Comparison of ENCODE assay signal across 20 cellular contexts in the genomic region with DNA sequence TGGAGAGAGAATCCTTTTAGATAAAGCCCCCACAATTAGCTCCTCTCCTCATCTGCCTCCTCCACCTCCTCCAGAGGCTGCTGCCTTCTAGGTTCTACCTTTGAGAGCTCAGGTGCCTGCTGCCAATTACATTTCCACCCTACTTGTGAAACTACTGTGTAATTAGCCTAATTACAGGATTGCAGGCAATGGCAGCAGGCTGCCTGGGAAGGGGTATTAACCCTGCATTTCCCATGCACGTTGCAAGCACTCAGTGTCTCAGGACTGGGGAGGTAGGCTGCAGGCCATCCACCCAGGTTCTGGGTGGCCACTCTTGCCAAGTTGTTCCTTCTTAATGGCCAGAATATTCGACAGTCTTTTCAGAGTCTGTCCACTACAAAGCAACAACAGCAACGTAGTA.
A peak's percentile ranks its signal among the peaks of the same experiment; 100 is the strongest.
DNase-seq lines count a peak whose midpoint lies in the region; ATAC-seq and TF ChIP-seq lines count a peak whose summit lies in the region.
"Had no signal": no experiment of that assay in that cellular context is flagged by ENCODE, and none has a peak within 500 bp of the region (broad histone marks: within the 10 kb centered on the region; RNA-seq: fewer than 3 reads in every experiment).

No MANE protein-coding gene starts in this region.

- H3K79me2 ChIP-seq in Loucy (ENCODE audit: insufficient read depth, low read length) (no peaks in the 10 kb centered on the region), OCI-LY7 (ENCODE audit: insufficient read depth, low read depth, low read length) (no peaks in the 10 kb centered on the region), smooth muscle cell (ENCODE audit: low read depth) (no peaks in the 10 kb centered on the region)

- DNase-seq in D341Med (ENCODE audit: low spot score) (peak; percentile 73), OCI-LY7 (ENCODE audit: low spot score) (no peak), iPS-NIHi7 (ENCODE audit: extremely low spot score) (peak; percentile 40), kidney tubule cell (ENCODE audit: low spot score) (no peak), smooth muscle cell (lab: John Stamatoyannopoulos, UW; ENCODE audit: unreplicated experiment) (no peak)
- DNase-seq: activated CD4-positive, alpha-beta T cell treated with anti-CD3 and anti-CD28 coated beads, Interleukin-2, amount 50 U/mL, for 4 hours; activated naive CD4-positive, alpha-beta T cell treated with anti-CD3 and anti-CD28 coated beads for 36 hours; anterior cingulate cortex; central memory CD4-positive, alpha-beta T cell; DMS79 treated with DMSO at 0.1 percent for 48 hours; dorsolateral prefrontal cortex; H9; heart right ventricle; SHP77; stimulated activated CD4-positive, alpha-beta T cell treated with anti-CD3 and anti-CD28 coated beads, Interleukin-2, amount 100 ng/mL, for 48 hours; T-cell; tibial artery had no signal

- TF ChIP-seq CTCF in Loucy (conservative IDR thresholded peaks at IDR 0.05; ENCODE audit: low read length) = no peak
- no peak for TF ChIP-seq CTCF in OCI-LY7 (conservative IDR thresholded peaks at IDR 0.05; ENCODE audit: low read length)
- TF ChIP-seq CTCF in smooth muscle cell (IDR thresholded peaks at IDR 0.05; ENCODE audit: borderline replicate concordance, insufficient read depth, poor library complexity, severe bottlenecking) = no peak

- no peak overlapping the region for H3K27ac ChIP-seq in OCI-LY7 (ENCODE audit: low read depth, low read length, poor library complexity, severe bottlenecking)
- H3K27ac ChIP-seq in smooth muscle cell (ENCODE audit: low read depth) = no peak overlapping the region
- H3K27ac ChIP-seq: dorsolateral prefrontal cortex, heart right ventricle, tibial artery had no signal

- H2AFZ ChIP-seq in Loucy (ENCODE audit: low read length) (peak overlapping the region; percentile 35; the same call in 1 of the 2 replicates), OCI-LY7 (ENCODE audit: low read length) (peak overlapping the region; percentile 8; the same call in 1 of the 2 replicates), smooth muscle cell (ENCODE audit: low read depth) (no peak overlapping the region)

- H3K4me3 ChIP-seq in Loucy (ENCODE audit: low read length, poor library complexity, severe bottlenecking) = no peak overlapping the region
- H3K4me3 ChIP-seq in OCI-LY7 (ENCODE audit: low read depth, low read length, poor library complexity, severe bottlenecking) = no peak overlapping the region
- H3K4me3 ChIP-seq in smooth muscle cell = no peak overlapping the region
- H3K4me3 ChIP-seq: dorsolateral prefrontal cortex, heart right ventricle, skin epidermis, tibial artery had no signal

- H3K27me3 ChIP-seq in Loucy (ENCODE audit: insufficient read depth, low read length, poor library complexity, severe bottlenecking) (no peaks in the 10 kb centered on the region), smooth muscle cell (ENCODE audit: low read depth) (no peaks in the 10 kb centered on the region)
- H3K27me3 ChIP-seq: dorsolateral prefrontal cortex, heart right ventricle, tibial artery had no signal

- no peaks in the 10 kb centered on the region for H3K9me3 ChIP-seq in Loucy (ENCODE audit: insufficient read depth, low read depth, low read length)
- no peaks in the 10 kb centered on the region for H3K9me3 ChIP-seq in OCI-LY7 (ENCODE audit: low read length)
- H3K9me3 ChIP-seq in smooth muscle cell (replicated peaks; ENCODE audit: low read depth) = no peaks in the 10 kb centered on the region
- H3K9me3 ChIP-seq: heart right ventricle, tibial artery had no signal

- CTCF ChIA-PET in OCI-LY7 (lab: Charles Lee; ENCODE audit: unreplicated experiment) = interaction anchor here (0.9 kb wide), 1 partner anchor 17 kb away, joined by 4 read pairs; no protein-coding TSS in a partner anchor

- intact Hi-C loops in OCI-LY7 (cut with micrococcal nuclease; ENCODE audit: unreplicated experiment) = no loop called here

- H3K4me2 ChIP-seq in Loucy (ENCODE audit: low read depth, low read length, poor library complexity, severe bottlenecking) (no peak overlapping the region), OCI-LY7 (ENCODE audit: low read length) (no peak overlapping the region), smooth muscle cell (no peak overlapping the region)

- no peak for ATAC-seq in HG03469 (IDR thresholded peaks at IDR 0.05; ENCODE audit: unreplicated experiment)
- ATAC-seq: heart right ventricle, T-cell had no signal

- no peaks in the 10 kb centered on the region for H3K4me1 ChIP-seq in Loucy (ENCODE audit: insufficient read depth, low read length, poor library complexity, severe bottlenecking)
- no peaks in the 10 kb centered on the region for H3K4me1 ChIP-seq in OCI-LY7 (ENCODE audit: insufficient read depth, low read length, poor library complexity, severe bottlenecking)
- H3K4me1 ChIP-seq in smooth muscle cell (ENCODE audit: low read depth) = peaks cover 3% of the 10 kb centered on the region
- H3K4me1 ChIP-seq: heart right ventricle had no signal

- WGBS in smooth muscle cell (ENCODE audit: low lambda C conversion rate) = 57% methylated on average over 3 of the region's 3 CpGs

- H4K20me1 ChIP-seq in Loucy (ENCODE audit: insufficient read depth, low read length, poor library complexity, severe bottlenecking) = no peaks in the 10 kb centered on the region
- no peaks in the 10 kb centered on the region for H4K20me1 ChIP-seq in OCI-LY7 (ENCODE audit: insufficient read depth, low read length)
- no peaks in the 10 kb centered on the region for H4K20me1 ChIP-seq in smooth muscle cell (ENCODE audit: low read depth)

- H3K36me3 ChIP-seq in Loucy (ENCODE audit: insufficient read depth, low read length) (no peaks in the 10 kb centered on the region), OCI-LY7 (ENCODE audit: insufficient read depth, low read length) (no peaks in the 10 kb centered on the region), smooth muscle cell (ENCODE audit: low read depth) (no peaks in the 10 kb centered on the region)
- H3K36me3 ChIP-seq: heart right ventricle, tibial artery had no signal

- POLR2A ChIA-PET in OCI-LY7 (lab: Charles Lee) = interaction anchor here (0.5 to 1.0 kb wide), 3 partner anchors 9 to 122 kb away, joined by 3 to 4 read pairs (median 3); no protein-coding TSS in a partner anchor

- H3F3A ChIP-seq in Loucy (ENCODE audit: low read depth) (no peaks in the 10 kb centered on the region), smooth muscle cell (ENCODE audit: low read depth) (peaks cover 7% of the 10 kb centered on the region)

- no TSS peak for BruUV-seq in OCI-LY7 (replicated peaks; lab: Mats Ljungman, UMichigan)

- H3K9me2 ChIP-seq in Loucy (replicated peaks; ENCODE audit: low read depth, low read length) (no peaks in the 10 kb centered on the region), OCI-LY7 (ENCODE audit: insufficient read depth, low read length) (no peaks in the 10 kb centered on the region)

- H3K9ac ChIP-seq in Loucy (ENCODE audit: low read depth, low read length, poor library complexity, severe bottlenecking) (no peak overlapping the region), smooth muscle cell (ENCODE audit: low read depth) (no peak overlapping the region)

Comparison
In these comparisons a context has a peak if more than half of its experiments do, and no peak if none do; other contexts are left out.
1. DNase-seq: peak in D341Med (single experiment) and iPS-NIHi7 (single experiment); none in OCI-LY7 (single experiment), kidney tubule cell (single experiment) and smooth muscle cell (single experiment).